In the genomic region with DNA sequence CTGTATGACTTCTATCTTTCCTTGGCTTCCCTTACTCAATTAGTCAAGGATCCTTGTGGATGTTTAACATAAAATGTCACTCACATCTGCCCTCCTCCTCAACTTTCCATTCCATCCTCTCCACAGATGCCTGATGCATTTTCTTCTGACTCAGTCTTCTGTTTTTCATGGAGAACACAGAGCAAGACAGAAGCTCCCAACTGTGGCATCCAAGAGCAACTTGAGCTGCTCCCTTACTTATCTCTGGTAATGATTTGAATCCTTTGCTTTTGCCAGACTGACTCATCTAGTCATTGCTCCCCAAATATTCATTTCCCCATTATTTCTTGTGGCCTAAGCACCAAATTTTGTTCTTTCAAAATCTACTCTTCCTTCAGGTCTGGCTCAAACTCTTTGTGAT, we compare ENCODE assay signal across 16 cellular contexts.
DNase-seq lines count a peak whose midpoint lies in the region; ATAC-seq and TF ChIP-seq lines count a peak whose summit lies in the region.
"Had no signal": no experiment of that assay in that cellular context is flagged by ENCODE, and none has a peak within 500 bp of the region (broad histone marks: within the 10 kb centered on the region; RNA-seq: fewer than 3 reads in every experiment).

No MANE protein-coding gene starts in this region.

- H3K9me3 ChIP-seq in left ventricle myocardium inferior (replicated peaks) (no peaks in the 10 kb centered on the region), osteoblast (ENCODE audit: low read depth, low read length) (no peaks in the 10 kb centered on the region), hepatocyte (ENCODE audit: low read depth) (no peaks in the 10 kb centered on the region)
- H3K9me3 ChIP-seq: HAP-1 had no signal

- H3K36me3 ChIP-seq in left ventricle myocardium inferior (peaks cover 22% of the 10 kb centered on the region), osteoblast (ENCODE audit: insufficient read depth, low read length) (no peaks in the 10 kb centered on the region), hepatocyte (replicated peaks; ENCODE audit: insufficient read depth, low read depth) (no peaks in the 10 kb centered on the region)
- H3K36me3 ChIP-seq: HAP-1 had no signal

- H2AFZ ChIP-seq in osteoblast (ENCODE audit: low read length) (no peak overlapping the region), hepatocyte (no peak overlapping the region)

- intact Hi-C loops in left ventricle myocardium inferior (cut with micrococcal nuclease) = no loop called here
- intact Hi-C loops in left cardiac atrium (cut with DNase I) = no loop called here

- TF ChIP-seq CTCF in left ventricle myocardium inferior (IDR thresholded peaks at IDR 0.05; ENCODE audit: borderline replicate concordance) (no peak), foreskin fibroblast (IDR thresholded peaks at IDR 0.05; ENCODE audit: low read depth, low read length) (no peak), osteoblast (IDR thresholded peaks at IDR 0.05; ENCODE audit: extremely low read depth, low read depth, low read length) (no peak), hepatocyte (IDR thresholded peaks at IDR 0.05; ENCODE audit: poor library complexity) (no peak)

- H3K27me3 Mint-ChIP-seq in T-helper 2 cell treated with Interferon-gamma antibody and Interleukin-4, amounts not matched to agents 5 μg/mL and 100 μg/mL, for 36 hours (ENCODE audit: low read depth) = no peaks in the 10 kb centered on the region

- no peaks in the 10 kb centered on the region for H3K36me3 Mint-ChIP-seq in T-helper 2 cell treated with Interferon-gamma antibody and Interleukin-4, amounts not matched to agents 5 μg/mL and 100 μg/mL, for 36 hours (ENCODE audit: low read depth)
- H3K36me3 Mint-ChIP-seq: CD14-positive monocyte had no signal

- H3K27me3 ChIP-seq in left ventricle myocardium inferior (ENCODE audit: low read depth) = no peaks in the 10 kb centered on the region
- H3K27me3 ChIP-seq in osteoblast (ENCODE audit: insufficient read depth, low read length) = no peaks in the 10 kb centered on the region
- H3K27me3 ChIP-seq in hepatocyte = no peaks in the 10 kb centered on the region

- no peaks in the 10 kb centered on the region for H3K9me3 Mint-ChIP-seq in T-helper 2 cell treated with Interferon-gamma antibody and Interleukin-4, amounts not matched to agents 5 μg/mL and 100 μg/mL, for 36 hours
- H3K9me3 Mint-ChIP-seq: CD8-positive, alpha-beta T cell had no signal

- no peak overlapping the region for H3K27ac Mint-ChIP-seq in T-helper 2 cell treated with Interferon-gamma antibody and Interleukin-4, amounts not matched to agents 5 μg/mL and 100 μg/mL, for 36 hours
- H3K27ac Mint-ChIP-seq: CD14-positive monocyte; CD8-positive, alpha-beta T cell had no signal

- H3K27ac ChIP-seq in left ventricle myocardium inferior (replicated peaks) (peak overlapping the region; percentile 43), osteoblast (ENCODE audit: low read depth, low read length) (peak overlapping the region; percentile 26), hepatocyte (no peak overlapping the region)
- H3K27ac ChIP-seq: 22Rv1 had no signal

- H3K4me2 ChIP-seq in osteoblast (ENCODE audit: insufficient read depth, low read length) (no peak overlapping the region), hepatocyte (no peak overlapping the region)

- H4K20me1 ChIP-seq in osteoblast (ENCODE audit: insufficient read depth, low read length) = no peaks in the 10 kb centered on the region
- H4K20me1 ChIP-seq in hepatocyte (ENCODE audit: insufficient read depth, poor library complexity, severe bottlenecking) = no peaks in the 10 kb centered on the region

- H3K9me2 ChIP-seq in hepatocyte (replicated peaks; ENCODE audit: insufficient read depth) = no peaks in the 10 kb centered on the region

- H3K4me3 ChIP-seq in left ventricle myocardium inferior = no peak overlapping the region
- no peak overlapping the region for H3K4me3 ChIP-seq in foreskin fibroblast (ENCODE audit: low read depth in 1 of 2, low read length in 2 of 2)
- H3K4me3 ChIP-seq in osteoblast (ENCODE audit: insufficient read depth, low read length) = no peak overlapping the region
- no peak overlapping the region for H3K4me3 ChIP-seq in hepatocyte
- H3K4me3 ChIP-seq: HAP-1 had no signal

- no peaks in the 10 kb centered on the region for H3K4me1 Mint-ChIP-seq in T-helper 2 cell treated with Interferon-gamma antibody and Interleukin-4, amounts not matched to agents 5 μg/mL and 100 μg/mL, for 36 hours (ENCODE audit: low read depth)
- H3K4me1 Mint-ChIP-seq: CD14-positive monocyte had no signal

- H3K79me2 ChIP-seq in osteoblast (ENCODE audit: insufficient read depth, low read length) (no peaks in the 10 kb centered on the region), hepatocyte (no peaks in the 10 kb centered on the region)

- ATAC-seq in left cardiac atrium = no peak
- ATAC-seq in HG03095 (IDR thresholded peaks at IDR 0.05; ENCODE audit: unreplicated experiment) = no peak
- ATAC-seq: CD8-positive, alpha-beta T cell; HepG2 had no signal

- no peak overlapping the region for H3K4me3 Mint-ChIP-seq in T-helper 2 cell treated with Interferon-gamma antibody and Interleukin-4, amounts not matched to agents 5 μg/mL and 100 μg/mL, for 36 hours
- H3K4me3 Mint-ChIP-seq: CD14-positive monocyte; CD8-positive, alpha-beta T cell had no signal

- DNase-seq in left ventricle myocardium inferior = no peak
- no peak for DNase-seq in left cardiac atrium
- DNase-seq in foreskin fibroblast = peak; percentile 21 to 52
- DNase-seq in osteoblast (ENCODE audit: insufficient read length, low spot score, missing footprints) = no peak
- no peak for DNase-seq in hepatocyte (ENCODE audit: low spot score)
- no peak for DNase-seq in T-helper 2 cell treated with Interferon-gamma antibody and Interleukin-4, amounts not matched to agents 5 μg/mL and 100 μg/mL, for 36 hours (ENCODE audit: low spot score)
- DNase-seq: CD8-positive, alpha-beta T cell; COR-L47; DMS153; DMS79 treated with DMSO at 0.1 percent for 48 hours; GDM1 had no signal

- H3K4me1 ChIP-seq in left ventricle myocardium inferior = peaks cover 12% of the 10 kb centered on the region
- peaks cover 44% of the 10 kb centered on the region for H3K4me1 ChIP-seq in osteoblast (ENCODE audit: insufficient read depth, low read length)
- no peaks in the 10 kb centered on the region for H3K4me1 ChIP-seq in hepatocyte (ENCODE audit: insufficient read depth)

Comparison
In these comparisons a context has a peak if more than half of its experiments do, and no peak if none do; other contexts are left out.
1. DNase-seq: peak in foreskin fibroblast (2 of 2); none in left ventricle myocardium inferior (single experiment), left cardiac atrium (single experiment), osteoblast (single experiment), hepatocyte (single experiment) and T-helper 2 cell treated with Interferon-gamma antibody and Interleukin-4, amounts not matched to agents 5 μg/mL and 100 μg/mL, for 36 hours (single experiment).